In the genomic region with DNA sequence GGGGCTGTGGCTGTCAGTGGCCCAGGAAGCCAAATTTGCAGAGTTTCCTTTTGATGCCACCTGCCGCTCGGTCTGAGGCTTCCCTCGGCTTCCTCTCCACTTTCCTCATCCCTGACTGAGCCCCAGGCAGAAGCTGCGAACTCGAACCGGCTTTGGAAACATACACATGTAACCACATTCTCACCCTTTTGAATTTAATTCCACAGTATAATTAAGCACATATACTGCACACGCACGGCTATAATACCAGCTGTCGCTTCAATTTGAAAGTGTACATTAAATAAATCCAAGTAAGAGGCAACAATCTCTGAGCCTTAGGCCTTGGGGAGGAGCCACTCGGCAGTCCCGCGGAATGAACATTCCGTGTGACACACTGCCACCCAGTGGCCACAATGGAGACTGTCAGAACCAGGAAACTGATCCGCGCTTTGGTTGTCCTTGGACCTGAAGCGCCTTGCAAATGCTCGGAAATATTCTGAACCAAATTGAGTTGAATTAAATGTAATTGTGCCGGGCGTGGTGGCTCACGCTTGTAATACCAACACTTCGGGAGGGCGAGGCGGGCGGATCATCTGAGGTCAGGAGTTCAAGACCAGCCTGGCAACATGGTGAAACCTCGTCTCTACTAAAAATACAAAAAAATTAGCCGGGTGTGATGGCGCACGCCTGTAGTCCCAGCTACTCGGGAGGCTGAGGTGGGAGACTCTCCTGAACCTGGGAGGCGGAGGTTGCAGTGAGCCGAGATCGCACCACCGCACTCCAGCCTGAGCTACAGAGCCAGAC, we compare ENCODE assay signal across 8 cellular contexts.
A peak's percentile ranks its signal among the peaks of the same experiment; 100 is the strongest.
DNase-seq lines count a peak whose midpoint lies in the region; ATAC-seq and TF ChIP-seq lines count a peak whose summit lies in the region.

No MANE protein-coding gene starts in this region.

- H3K27me3 ChIP-seq in prostate gland (replicated peaks; ENCODE audit: insufficient read depth) = no peaks in the 10 kb centered on the region

- peak overlapping the region; percentile 64 for H3K4me3 Mint-ChIP-seq in activated naive CD8-positive, alpha-beta T cell treated with anti-CD3 and anti-CD28 coated beads, Interleukin-2, amount 50 U/mL, for 24 hours

- peak overlapping the region in 1 of 2 donors; percentile 52 for H3K27ac ChIP-seq in prostate gland
- H3K27ac ChIP-seq in urinary bladder (ENCODE audit: low read depth) = no peak overlapping the region

- H3K4me3 ChIP-seq in prostate gland (peak overlapping the region; percentile 23 to 24), urinary bladder (ENCODE audit: low read depth, low read length) (peak overlapping the region; percentile 9)

- H3K36me3 Mint-ChIP-seq in activated naive CD8-positive, alpha-beta T cell treated with anti-CD3 and anti-CD28 coated beads, Interleukin-2, amount 50 U/mL, for 24 hours (ENCODE audit: low read depth) = no peaks in the 10 kb centered on the region

- H3K36me3 ChIP-seq in prostate gland = no peaks in the 10 kb centered on the region
- no peaks in the 10 kb centered on the region for H3K36me3 ChIP-seq in urinary bladder (ENCODE audit: insufficient read depth)

- TF ChIP-seq CTCF in GM12872 (IDR thresholded peaks at IDR 0.05; ENCODE audit: insufficient read depth, low read depth, low read length) (peak; percentile 83), prostate gland (IDR thresholded peaks at IDR 0.05) (peak; percentile 58 to 92 (median 88))

- no peaks in the 10 kb centered on the region for H3K27me3 Mint-ChIP-seq in activated naive CD8-positive, alpha-beta T cell treated with anti-CD3 and anti-CD28 coated beads, Interleukin-2, amount 50 U/mL, for 24 hours

- 21% methylated on average over 33 of the region's 33 CpGs for WGBS in prostate gland
- WGBS in urinary bladder = 20% methylated on average over 33 of the region's 33 CpGs

- intact Hi-C loops in left cardiac atrium (cut with DNase I) = loop anchor here in 1 of 2 donors (5.0 kb wide), 1 partner anchor 1410 kb away; no protein-coding TSS in a partner anchor
- intact Hi-C loops in prostate gland (cut with DNase I) = loop anchor here (10.0 kb wide), 1 partner anchor 1413 kb away; no protein-coding TSS in a partner anchor

- peaks cover 33% of the 10 kb centered on the region for H3K4me1 Mint-ChIP-seq in activated naive CD8-positive, alpha-beta T cell treated with anti-CD3 and anti-CD28 coated beads, Interleukin-2, amount 50 U/mL, for 24 hours

- DNase-seq in NCI-H1048 (lab: John Stamatoyannopoulos, UW) (peak; percentile 36), SW480 (ENCODE audit: low spot score) (peak; percentile 72), left cardiac atrium (peak; percentile 83), prostate gland (ENCODE audit: low spot score) (peak; percentile 72)
- peak; percentile 83 for DNase-seq in activated naive CD8-positive, alpha-beta T cell treated with anti-CD3 and anti-CD28 coated beads, Interleukin-2, amount 50 U/mL, for 24 hours

- peak overlapping the region; percentile 49 for H3K27ac Mint-ChIP-seq in activated naive CD8-positive, alpha-beta T cell treated with anti-CD3 and anti-CD28 coated beads, Interleukin-2, amount 50 U/mL, for 24 hours

- ATAC-seq in HG02642 (IDR thresholded peaks at IDR 0.05; ENCODE audit: poor library complexity, unreplicated experiment) (peak; percentile 89), left cardiac atrium (peak; percentile 96 to 98)
- ATAC-seq in activated naive CD8-positive, alpha-beta T cell treated with anti-CD3 and anti-CD28 coated beads, Interleukin-2, amount 50 U/mL, for 24 hours = peak; percentile 73

- no peaks in the 10 kb centered on the region for H3K4me1 ChIP-seq in prostate gland (replicated peaks)
- H3K4me1 ChIP-seq in urinary bladder (ENCODE audit: insufficient read depth) = no peaks in the 10 kb centered on the region

- TF ChIP-seq POLR2A in prostate gland (IDR thresholded peaks at IDR 0.05) = no peak

- no peaks in the 10 kb centered on the region for H3K9me3 ChIP-seq in prostate gland

- no peaks in the 10 kb centered on the region for H3K9me3 Mint-ChIP-seq in activated naive CD8-positive, alpha-beta T cell treated with anti-CD3 and anti-CD28 coated beads, Interleukin-2, amount 50 U/mL, for 24 hours
